1 cellular context compared by ENCODE assay signal in genomic region chr9:62802719-62803079, GRCh38.
TF ChIP-seq lines count a peak whose summit lies in the region.

No MANE protein-coding gene starts in this region.

TF ChIP-seq in SK-N-SH, 30 proteins besides CTCF, POLR2A, EP300 and RAD21:
- TF ChIP-seq MXI1 (IDR thresholded peaks at IDR 0.05; ENCODE audit: low read depth, low read length) (peak; percentile 7; the same call in 1 of the 2 replicates), GABPA (IDR thresholded peaks at IDR 0.05; ENCODE audit: low read depth) (peak; percentile 25; the same call in 1 of the 2 replicates)
TF ChIP-seq in SK-N-SH: peak in this region for 2; not testable (repeated sequence) for 28.
